ENCODE assay signal across 2 cellular contexts in genomic region chr7:6271091-6271658, GRCh38.
TF ChIP-seq lines count a peak whose summit lies in the region.

No MANE protein-coding gene starts in this region.

TF ChIP-seq in SK-N-SH treated with all-trans-retinoic acid at 6 μM for 48 hours, 23 proteins besides CTCF, POLR2A, EP300 and RAD21 (continued from another document):
- no peak for TF ChIP-seq POU6F1 (CRISPR knock-in tag; IDR thresholded peaks at IDR 0.05; ENCODE audit: borderline replicate concordance, low read depth)
- TF ChIP-seq PPARA (CRISPR knock-in tag; IDR thresholded peaks at IDR 0.05; ENCODE audit: borderline replicate concordance), result no peak
- no peak for TF ChIP-seq OSR1 (CRISPR knock-in tag; IDR thresholded peaks at IDR 0.05)

TF ChIP-seq in GM12878, 131 proteins besides CTCF, POLR2A, EP300 and RAD21 (continued from another document):
- 0 out of 2 replicates have a peak, but pooled peaks have one; percentile 22 for TF ChIP-seq BACH1 (IDR thresholded peaks at IDR 0.05; ENCODE audit: borderline replicate concordance)
- TF ChIP-seq SMC3 (IDR thresholded peaks at IDR 0.05; ENCODE audit: borderline replicate concordance, low read length), result peak; percentile 35; the same call in 1 of the 2 replicates
- no peak for TF ChIP-seq MLLT1 (IDR thresholded peaks at IDR 0.05)
- 0 out of 2 replicates have a peak, but pooled peaks have one; percentile 18 for TF ChIP-seq RB1 (IDR thresholded peaks at IDR 0.05; ENCODE audit: borderline replicate concordance)
- no peak for TF ChIP-seq SIN3A (IDR thresholded peaks at IDR 0.05; ENCODE audit: low read depth, low read length)
- no peak for TF ChIP-seq E4F1 (IDR thresholded peaks at IDR 0.05; ENCODE audit: borderline replicate concordance, partially characterized antibody)
- 0 out of 2 replicates have a peak, but pooled peaks have one; percentile 39 for TF ChIP-seq RELB (IDR thresholded peaks at IDR 0.05; ENCODE audit: low read depth)
